16 cellular contexts compared by ENCODE assay signal in the genomic region with DNA sequence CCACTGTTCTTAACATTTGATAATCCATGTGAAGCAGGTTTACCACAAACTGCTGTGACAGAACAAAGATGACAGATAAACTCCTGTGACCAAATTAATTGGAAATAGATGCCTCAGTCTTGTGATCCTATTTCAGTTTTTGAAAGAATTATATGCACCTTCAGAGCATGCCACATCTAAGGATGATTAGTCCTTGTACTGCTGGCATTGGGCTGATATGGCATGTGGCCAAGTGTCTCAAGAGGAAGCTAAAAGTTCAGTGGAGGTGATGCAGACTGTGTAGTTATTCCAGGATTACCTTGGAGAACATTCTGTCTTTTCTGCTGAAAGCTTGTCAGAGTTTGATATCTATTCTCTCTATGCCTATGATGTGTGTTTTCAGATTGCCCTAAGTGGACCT.
DNase-seq lines count a peak whose midpoint lies in the region; ATAC-seq, FAIRE-seq and TF ChIP-seq lines count a peak whose summit lies in the region.
"Had no signal": no experiment of that assay in that cellular context is flagged by ENCODE, and none has a peak within 500 bp of the region (broad histone marks: within the 10 kb centered on the region; RNA-seq: fewer than 3 reads in every experiment).

No MANE protein-coding gene starts in this region.

- POLR2A ChIA-PET in activated CD4-positive, alpha-beta memory T cell treated with anti-CD3 and anti-CD28 coated beads for 36 hours (lab: Charles Lee) = no interaction called here

- no peaks in the 10 kb centered on the region for H3K36me3 Mint-ChIP-seq in activated CD4-positive, alpha-beta memory T cell treated with anti-CD3 and anti-CD28 coated beads for 36 hours
- H3K36me3 Mint-ChIP-seq: stimulated activated effector memory CD8-positive, alpha-beta T cell treated with anti-CD3 and anti-CD28 coated beads, Interleukin-12 subunit alpha, Interleukin-12 subunit beta, amount 100 ng/mL, for 72 hours had no signal

- H3K27ac Mint-ChIP-seq in activated CD4-positive, alpha-beta memory T cell treated with anti-CD3 and anti-CD28 coated beads for 36 hours = no peak overlapping the region
- H3K27ac Mint-ChIP-seq: activated T-helper 1 cell treated with anti-CD3 and anti-CD28 coated beads, Interleukin-12 subunit alpha, Interleukin-12 subunit beta, Interleukin-2, Interleukin-4 antibody, amounts not matched to agents 30 ng/mL and 10 ng/mL and 1 ng/mL, durations not matched to agents 14 hours and 24 hours and 36 hours; B cell; brain; stimulated activated effector memory CD8-positive, alpha-beta T cell treated with anti-CD3 and anti-CD28 coated beads, Interleukin-12 subunit alpha, Interleukin-12 subunit beta, amount 100 ng/mL, for 72 hours had no signal

- CTCF ChIA-PET in activated CD4-positive, alpha-beta memory T cell treated with anti-CD3 and anti-CD28 coated beads for 36 hours (lab: Charles Lee) = no interaction called here

- no peaks in the 10 kb centered on the region for H3K9me3 ChIP-seq in cardiac muscle cell (ENCODE audit: low read depth)
- no peaks in the 10 kb centered on the region for H3K9me3 ChIP-seq in right atrium auricular region
- no peaks in the 10 kb centered on the region for H3K9me3 ChIP-seq in RWPE2 (ENCODE audit: severe bottlenecking)
- H3K9me3 ChIP-seq: SK-N-SH had no signal

- intact Hi-C loops in left cardiac atrium (cut with DNase I) = no loop called here
- intact Hi-C loops in activated CD4-positive, alpha-beta memory T cell treated with anti-CD3 and anti-CD28 coated beads for 36 hours (cut with micrococcal nuclease) = no loop called here

- H3K9me3 Mint-ChIP-seq in activated CD4-positive, alpha-beta memory T cell treated with anti-CD3 and anti-CD28 coated beads for 36 hours = no peaks in the 10 kb centered on the region
- H3K9me3 Mint-ChIP-seq: activated T-helper 1 cell treated with anti-CD3 and anti-CD28 coated beads, Interleukin-12 subunit alpha, Interleukin-12 subunit beta, Interleukin-2, Interleukin-4 antibody, amounts not matched to agents 30 ng/mL and 10 ng/mL and 1 ng/mL, durations not matched to agents 14 hours and 24 hours and 36 hours; brain; stimulated activated effector memory CD8-positive, alpha-beta T cell treated with anti-CD3 and anti-CD28 coated beads, Interleukin-12 subunit alpha, Interleukin-12 subunit beta, amount 100 ng/mL, for 72 hours had no signal

- peaks cover 2% of the 10 kb centered on the region for H3K4me1 Mint-ChIP-seq in activated CD4-positive, alpha-beta memory T cell treated with anti-CD3 and anti-CD28 coated beads for 36 hours (ENCODE audit: low read depth)
- H3K4me1 Mint-ChIP-seq: B cell had no signal

- no peak for FAIRE-seq in urothelium cell line (lab: Jason Lieb, UNC)

- H3K4me3 ChIP-seq in cardiac muscle cell = no peak overlapping the region
- H3K4me3 ChIP-seq in right atrium auricular region = no peak overlapping the region
- H3K4me3 ChIP-seq in RWPE2 (ENCODE audit: severe bottlenecking) = no peak overlapping the region

- DNase-seq in cardiac muscle cell (ENCODE audit: low read depth in 1 of 2, low spot score in 1 of 2) (peak; percentile 2 to 56), right atrium auricular region (ENCODE audit: low spot score) (no peak), RWPE2 (ENCODE audit: low spot score) (no peak), left cardiac atrium (peak; percentile 29), urothelium cell line (ENCODE audit: low spot score) (peak; percentile 5), NCI-H226 (no peak)
- DNase-seq in activated CD4-positive, alpha-beta memory T cell treated with anti-CD3 and anti-CD28 coated beads for 36 hours = no peak
- DNase-seq in activated effector memory CD4-positive, alpha-beta T cell treated with Interleukin-2 at 50 U/mL for 16 hours = no peak
- DNase-seq: activated CD4-positive, alpha-beta T cell treated with anti-CD3 and anti-CD28 coated beads for 4 hours; hippocampal formation; NCI-H526 treated with DMSO at 0.1 percent for 48 hours; SK-N-SH had no signal

- ATAC-seq in RWPE2 (ENCODE audit: low read depth) = peak; percentile 54
- peak in 1 of 2 donors; percentile 51 for ATAC-seq in left cardiac atrium
- ATAC-seq: stimulated activated effector memory CD8-positive, alpha-beta T cell treated with anti-CD3 and anti-CD28 coated beads, Interleukin-12 subunit alpha, Interleukin-12 subunit beta, amount 100 ng/mL, for 72 hours had no signal

- TF ChIP-seq CTCF in cardiac muscle cell (IDR thresholded peaks at IDR 0.05; ENCODE audit: low read depth, low read length) (no peak), right atrium auricular region (IDR thresholded peaks at IDR 0.05) (no peak), RWPE2 (IDR thresholded peaks at IDR 0.05; ENCODE audit: poor library complexity, severe bottlenecking) (no peak)

- H3K36me3 ChIP-seq in cardiac muscle cell (no peaks in the 10 kb centered on the region), right atrium auricular region (no peaks in the 10 kb centered on the region), RWPE2 (ENCODE audit: low read depth) (no peaks in the 10 kb centered on the region)

- H3K27me3 Mint-ChIP-seq in activated CD4-positive, alpha-beta memory T cell treated with anti-CD3 and anti-CD28 coated beads for 36 hours = no peaks in the 10 kb centered on the region
- H3K27me3 Mint-ChIP-seq: B cell, brain had no signal

- no peak overlapping the region for H3K27ac ChIP-seq in cardiac muscle cell
- H3K27ac ChIP-seq in right atrium auricular region = no peak overlapping the region
- H3K27ac ChIP-seq in RWPE2 (ENCODE audit: poor library complexity, severe bottlenecking) = no peak overlapping the region

- no peak overlapping the region for H3K4me3 Mint-ChIP-seq in activated CD4-positive, alpha-beta memory T cell treated with anti-CD3 and anti-CD28 coated beads for 36 hours
- H3K4me3 Mint-ChIP-seq: activated T-helper 1 cell treated with anti-CD3 and anti-CD28 coated beads, Interleukin-12 subunit alpha, Interleukin-12 subunit beta, Interleukin-2, Interleukin-4 antibody, amounts not matched to agents 30 ng/mL and 10 ng/mL and 1 ng/mL, durations not matched to agents 14 hours and 24 hours and 36 hours; B cell; brain; stimulated activated effector memory CD8-positive, alpha-beta T cell treated with anti-CD3 and anti-CD28 coated beads, Interleukin-12 subunit alpha, Interleukin-12 subunit beta, amount 100 ng/mL, for 72 hours had no signal

- no peaks in the 10 kb centered on the region for H3K27me3 ChIP-seq in cardiac muscle cell
- no peaks in the 10 kb centered on the region for H3K27me3 ChIP-seq in right atrium auricular region
- no peaks in the 10 kb centered on the region for H3K27me3 ChIP-seq in RWPE2 (ENCODE audit: insufficient read depth, poor library complexity, severe bottlenecking)

- peaks cover 6% of the 10 kb centered on the region for H3K4me1 ChIP-seq in cardiac muscle cell (ENCODE audit: low read depth)
- H3K4me1 ChIP-seq in right atrium auricular region = no peaks in the 10 kb centered on the region
- no peaks in the 10 kb centered on the region for H3K4me1 ChIP-seq in RWPE2 (ENCODE audit: insufficient read depth, poor library complexity, severe bottlenecking)

Comparison
In these comparisons a context has a peak if more than half of its experiments do, and no peak if none do; other contexts are left out.
1. DNase-seq: peak in cardiac muscle cell (2 of 2), left cardiac atrium (single experiment) and urothelium cell line (single experiment); none in right atrium auricular region (single experiment), RWPE2 (single experiment), NCI-H226 (single experiment), activated CD4-positive, alpha-beta memory T cell treated with anti-CD3 and anti-CD28 coated beads for 36 hours (single experiment) and activated effector memory CD4-positive, alpha-beta T cell treated with Interleukin-2 at 50 U/mL for 16 hours (single experiment).